In genomic region chr6:108114861-108115597, GRCh38 we compare ENCODE assay signal across 8 cellular contexts. TPM values are rescaled to one million over a fixed set of nuclear protein-coding genes. Genes with fewer than 3 reads are reported as not detected.
DNase-seq lines count a peak whose midpoint lies in the region; ATAC-seq lines count a peak whose summit lies in the region.

No MANE protein-coding gene starts in this region.

- no peaks in the 10 kb centered on the region for H3K36me3 Mint-ChIP-seq in activated naive CD8-positive, alpha-beta T cell

- ATAC-seq in left ventricle myocardium superior = peak; percentile 71
- ATAC-seq in HG03439 (IDR thresholded peaks at IDR 0.05; ENCODE audit: unreplicated experiment) = no peak

- peaks cover 58% of the 10 kb centered on the region for H3K27me3 Mint-ChIP-seq in activated naive CD8-positive, alpha-beta T cell

- DNase-seq in DMS53 (lab: John Stamatoyannopoulos, UW) (peak; percentile 79), NCI-H2107 (lab: John Stamatoyannopoulos, UW) (peak; percentile 47), left ventricle myocardium superior (peak; percentile 77), pulmonary artery endothelial cell (ENCODE audit: low read depth, low spot score) (peak; percentile 39), midbrain (lab: John Stamatoyannopoulos, UW) (no peak), middle frontal gyrus (ENCODE audit: extremely low spot score, low spot score) (no peak)

- H3K9me3 Mint-ChIP-seq in activated naive CD8-positive, alpha-beta T cell (ENCODE audit: low read depth) = no peaks in the 10 kb centered on the region

- H3K27ac Mint-ChIP-seq in activated naive CD8-positive, alpha-beta T cell = no peak overlapping the region

- intact Hi-C loops in left ventricle myocardium superior (cut with micrococcal nuclease) = loop anchor here (5.0 to 10.0 kb wide), 2 partner anchors 380 to 412 kb away; no protein-coding TSS in a partner anchor

- peak overlapping the region; percentile 79 for H3K4me3 Mint-ChIP-seq in activated naive CD8-positive, alpha-beta T cell

- peaks cover 44% of the 10 kb centered on the region for H3K4me1 Mint-ChIP-seq in activated naive CD8-positive, alpha-beta T cell (ENCODE audit: low read depth)

RNA-seq across cellular contexts. Expression of gene OSTM1, which starts 40.5 kb away (rescaled TPM):
- total RNA-seq in left ventricle myocardium superior = 36.6 TPM
- 18.4 and 41.6 TPM in 2 replicates for total RNA-seq in pulmonary artery endothelial cell

RNA-seq across cellular contexts. Expression of gene NR2E1, which starts 50.8 kb away (rescaled TPM):
- not detected for total RNA-seq in left ventricle myocardium superior
- total RNA-seq in pulmonary artery endothelial cell = not detected in 2 replicates

Comparison
In these comparisons a context has a peak if more than half of its experiments do, and no peak if none do; other contexts are left out.
1. DNase-seq: peak in DMS53 (single experiment), NCI-H2107 (single experiment), left ventricle myocardium superior (single experiment) and pulmonary artery endothelial cell (single experiment); none in midbrain (single experiment) and middle frontal gyrus (single experiment).